Comparison of ENCODE assay signal across 6 cellular contexts in the genomic region with DNA sequence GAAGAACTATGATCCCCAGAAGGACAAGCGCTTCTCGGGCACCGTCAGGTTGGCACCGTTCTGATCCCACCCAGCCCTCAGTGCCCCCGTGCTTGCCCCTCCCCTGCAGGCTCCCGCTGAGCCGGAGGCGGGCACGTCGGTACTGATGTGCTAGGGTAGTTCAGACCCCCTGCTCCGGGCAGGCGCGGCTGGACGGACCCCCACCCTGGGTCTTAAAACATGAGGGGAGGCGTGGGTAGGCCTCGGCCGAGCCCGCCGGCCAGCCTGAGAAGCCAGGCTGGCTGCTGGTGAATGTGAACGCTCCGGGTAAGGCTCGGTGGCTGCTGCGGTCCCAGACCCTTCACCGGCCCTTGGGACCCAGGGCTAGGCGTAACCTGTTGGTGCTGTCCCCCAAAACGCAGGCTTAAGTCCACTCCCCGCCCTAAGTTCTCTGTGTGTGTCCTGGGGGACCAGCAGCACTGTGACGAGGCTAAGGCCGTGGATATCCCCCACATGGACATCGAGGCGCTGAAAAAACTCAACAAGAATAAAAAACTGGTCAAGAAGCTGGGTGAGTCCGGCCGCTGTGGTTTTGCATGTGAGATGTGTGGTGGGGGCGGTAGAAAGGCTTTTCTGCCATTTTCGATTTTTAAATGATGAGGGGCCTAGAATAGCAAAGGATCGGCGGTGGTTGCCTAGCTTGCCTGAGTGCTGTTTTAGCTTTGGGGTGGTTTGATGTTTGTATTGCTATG. TPM values are rescaled to one million over a fixed set of nuclear protein-coding genes. Genes with fewer than 3 reads are reported as not detected.
DNase-seq lines count a peak whose midpoint lies in the region; ATAC-seq and TF ChIP-seq lines count a peak whose summit lies in the region.

No MANE protein-coding gene starts in this region.

- TF ChIP-seq POLR2A in right lobe of liver (IDR thresholded peaks at IDR 0.05): no peak

- H3K36me3 ChIP-seq in H7 (replicated peaks; ENCODE audit: control insufficient read depth, insufficient read depth, low read length) (peaks cover 33% of the 10 kb centered on the region), right lobe of liver (peaks cover 0 to 23% (median 7%) of the 10 kb centered on the region in 4 donors)

- no peaks in the 10 kb centered on the region for H3K27me3 Mint-ChIP-seq in activated CD4-positive, alpha-beta T cell treated with anti-CD3 and anti-CD28 coated beads, Interleukin-2, amount 10 ng/mL, durations not matched to agents 7 days and 5 days

- intact Hi-C loops in right lobe of liver (cut with DNase I): no loop called here

- POLR2A ChIA-PET in activated CD4-positive, alpha-beta T cell treated with anti-CD3 and anti-CD28 coated beads, Interleukin-2, amount 10 ng/mL, durations not matched to agents 7 days and 5 days (lab: Charles Lee): interaction anchor here (0.5 kb wide), 1 partner anchor 122 kb away, joined by 5 read pairs; no protein-coding TSS in a partner anchor

- peak; percentile 8 to 29 (median 14) for ATAC-seq in right lobe of liver
- ATAC-seq in GM18870 (IDR thresholded peaks at IDR 0.05; ENCODE audit: unreplicated experiment): no peak

- H3K4me1 ChIP-seq in right lobe of liver: peaks cover 0 to 30% (median 4%) of the 10 kb centered on the region in 4 donors

- no peaks in the 10 kb centered on the region for H3K27me3 ChIP-seq in H7 (ENCODE audit: control insufficient read depth, insufficient read depth, low read length)
- no peaks in the 10 kb centered on the region for H3K27me3 ChIP-seq in right lobe of liver

- DNase-seq in H7 (peak; percentile 72), right lobe of liver (peak in 1 of 3 donors; percentile 61), kidney glomerular epithelial cell (lab: John Stamatoyannopoulos, UW) (no peak), cerebellar cortex (ENCODE audit: low spot score) (no peak)
- DNase-seq in activated CD4-positive, alpha-beta T cell treated with anti-CD3 and anti-CD28 coated beads, Interleukin-2, amount 10 ng/mL, durations not matched to agents 7 days and 5 days: no peak

- peaks cover 65% of the 10 kb centered on the region for H3K36me3 Mint-ChIP-seq in activated CD4-positive, alpha-beta T cell treated with anti-CD3 and anti-CD28 coated beads, Interleukin-2, amount 10 ng/mL, durations not matched to agents 7 days and 5 days (ENCODE audit: low read depth)

- H3K4me3 ChIP-seq in H7 (ENCODE audit: insufficient read depth, low read depth, low read length) (peak overlapping the region; percentile 100), right lobe of liver (peak overlapping the region; percentile 70 to 88 (median 76))

- TF ChIP-seq CTCF in right lobe of liver (IDR thresholded peaks at IDR 0.05): no peak

- WGBS in right lobe of liver (ENCODE audit: insufficient coverage, low coverage, low lambda C conversion rate, missing lambda C conversion rate): 30% methylated on average over 7 of the region's 37 CpGs

- CTCF ChIA-PET in activated CD4-positive, alpha-beta T cell treated with anti-CD3 and anti-CD28 coated beads, Interleukin-2, amount 10 ng/mL, durations not matched to agents 7 days and 5 days (lab: Charles Lee): interaction anchor here (0.6 to 3.2 kb wide), 13 partner anchors 8 to 203 kb away, joined by 3 to 21 read pairs (median 4); a partner anchor contains a TSS

- peaks cover 42% of the 10 kb centered on the region for H3K4me1 Mint-ChIP-seq in activated CD4-positive, alpha-beta T cell treated with anti-CD3 and anti-CD28 coated beads, Interleukin-2, amount 10 ng/mL, durations not matched to agents 7 days and 5 days

- no peaks in the 10 kb centered on the region for H3K9me3 Mint-ChIP-seq in activated CD4-positive, alpha-beta T cell treated with anti-CD3 and anti-CD28 coated beads, Interleukin-2, amount 10 ng/mL, durations not matched to agents 7 days and 5 days

- H3K9me3 ChIP-seq in right lobe of liver: no peaks in the 10 kb centered on the region

- peak overlapping the region; percentile 73 to 82 (median 75) for H3K27ac ChIP-seq in right lobe of liver

- H3K27ac Mint-ChIP-seq in activated CD4-positive, alpha-beta T cell treated with anti-CD3 and anti-CD28 coated beads, Interleukin-2, amount 10 ng/mL, durations not matched to agents 7 days and 5 days: peak overlapping the region; percentile 100

- peak overlapping the region; percentile 91 for H3K4me3 Mint-ChIP-seq in activated CD4-positive, alpha-beta T cell treated with anti-CD3 and anti-CD28 coated beads, Interleukin-2, amount 10 ng/mL, durations not matched to agents 7 days and 5 days

RNA-seq across cellular contexts. Expression of a gene that starts 0.9 kb away (rescaled TPM):
- total RNA-seq in H7 (2014; rRNA removed; shearing (Covaris generic)): 2,080 and 2,249 TPM in 2 replicates
- total RNA-seq in activated CD4-positive, alpha-beta T cell treated with anti-CD3 and anti-CD28 coated beads, Interleukin-2, amount 10 ng/mL, durations not matched to agents 7 days and 5 days: 1,000 to 10,000 TPM; 1,411 to 1,499 TPM
- total RNA-seq in right lobe of liver: 100 to 1,000 TPM; 366 to 446 (median 412) TPM

RNA-seq across cellular contexts. Expression of a gene that starts 17.0 kb away (rescaled TPM):
- 18.7 and 22.8 TPM in 2 replicates for total RNA-seq in H7 (2014; rRNA removed; shearing (Covaris generic))
- total RNA-seq in activated CD4-positive, alpha-beta T cell treated with anti-CD3 and anti-CD28 coated beads, Interleukin-2, amount 10 ng/mL, durations not matched to agents 7 days and 5 days: 10 to 100 TPM; 11.7 to 13.0 TPM
- 1 to 10 TPM in 3 of 6 experiments, under 1 TPM in 3; 0.44 to 1.7 (median 0.95) TPM for total RNA-seq in right lobe of liver

RNA-seq across cellular contexts. Expression of a gene that starts 27.7 kb away (rescaled TPM):
- total RNA-seq in H7 (2014; rRNA removed; shearing (Covaris generic)): 17.6 and 18.0 TPM in 2 replicates
- total RNA-seq in activated CD4-positive, alpha-beta T cell treated with anti-CD3 and anti-CD28 coated beads, Interleukin-2, amount 10 ng/mL, durations not matched to agents 7 days and 5 days: under 1 TPM; 0.07 to 0.12 TPM
- total RNA-seq in right lobe of liver: 1 to 10 TPM; 5.2 to 8.5 (median 6.9) TPM

RNA-seq across cellular contexts. Expression of a gene that starts 43.6 kb away (rescaled TPM):
- 0.55 and 1.3 TPM in 2 replicates for total RNA-seq in H7 (2014; rRNA removed; shearing (Covaris generic))
- not detected for total RNA-seq in activated CD4-positive, alpha-beta T cell treated with anti-CD3 and anti-CD28 coated beads, Interleukin-2, amount 10 ng/mL, durations not matched to agents 7 days and 5 days
- not detected for total RNA-seq in right lobe of liver

Comparison
In these comparisons a context has a peak if more than half of its experiments do, and no peak if none do; other contexts are left out.
1. RNA of a gene that starts 27.7 kb away (total RNA-seq): 17.6 to 18.0 TPM in H7 and 5.2 to 8.5 TPM in right lobe of liver; 0.07 to 0.12 TPM in activated CD4-positive, alpha-beta T cell treated with anti-CD3 and anti-CD28 coated beads, Interleukin-2, amount 10 ng/mL, durations not matched to agents 7 days and 5 days; every median in the first group is over 4 times any median in the second.